ENCODE assay signal across 29 cellular contexts in the genomic region with DNA sequence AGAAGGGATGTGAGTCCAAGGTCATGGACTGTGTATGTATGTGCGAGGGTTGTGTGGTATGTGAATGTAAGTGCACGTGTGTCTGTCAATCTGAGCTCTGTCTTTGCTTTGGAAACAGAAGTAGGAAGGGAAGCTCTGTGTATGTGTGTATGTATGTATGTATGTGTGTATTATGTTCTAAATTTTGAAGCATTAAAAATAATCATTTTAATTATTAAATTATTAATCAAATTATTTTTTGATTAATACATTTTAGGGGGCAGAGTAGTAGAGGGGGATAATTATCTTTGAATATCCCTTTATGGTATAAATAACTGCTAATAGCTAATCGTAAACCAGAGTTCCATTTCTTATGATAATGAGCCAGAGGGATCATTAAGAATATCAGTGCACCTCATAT.
"Had no signal": no experiment of that assay in that cellular context is flagged by ENCODE, and none has a peak within 500 bp of the region (broad histone marks: within the 10 kb centered on the region; RNA-seq: fewer than 3 reads in every experiment).

No MANE protein-coding gene starts in this region.

- H3K9ac ChIP-seq: neural progenitor cell, parathyroid adenoma had no signal

- H3K36me3 Mint-ChIP-seq: immature natural killer cell, natural killer cell had no signal

- H3K9me3 ChIP-seq: left lung, lower lobe of right lung, neutrophil, right atrium auricular region, upper lobe of left lung, vagina had no signal

- H3K4me3 Mint-ChIP-seq: immature natural killer cell; natural killer cell; nephron progenitor cell; neural progenitor cell; stimulated activated naive CD8-positive, alpha-beta T cell treated with anti-CD3 and anti-CD28 coated beads, Interleukin-15, amount 100 ng/mL, for 72 hours had no signal

- H3K27me3 Mint-ChIP-seq: progenitor cell of endocrine pancreas; stimulated activated naive CD8-positive, alpha-beta T cell treated with anti-CD3 and anti-CD28 coated beads, Interleukin-15, amount 100 ng/mL, for 72 hours had no signal

- FAIRE-seq: islet of Langerhans, kidney had no signal

- H3K27ac Mint-ChIP-seq: immature natural killer cell; natural killer cell; neural progenitor cell; progenitor cell of endocrine pancreas; stimulated activated naive CD8-positive, alpha-beta T cell treated with anti-CD3 and anti-CD28 coated beads, Interleukin-15, amount 100 ng/mL, for 72 hours had no signal

- H3K27me3 ChIP-seq: left lung, neural progenitor cell, neutrophil, right atrium auricular region, tibial nerve, upper lobe of left lung, vagina had no signal

- H3K4me3 ChIP-seq: left lung, lower lobe of right lung, neural progenitor cell, right atrium auricular region, skin epidermis, tibial nerve, upper lobe of left lung, vagina had no signal

- H3K4me2 ChIP-seq: neural progenitor cell had no signal

- H3K36me3 ChIP-seq: left lung, lower lobe of right lung, neural progenitor cell, neutrophil, right atrium auricular region, vagina had no signal

- H2AFZ ChIP-seq: neural progenitor cell, parathyroid adenoma had no signal

- H3K27ac ChIP-seq: left lung, lower lobe of right lung, neural progenitor cell, neutrophil, right atrium auricular region, skin epidermis, tibial nerve had no signal

- ATAC-seq: left colon; left lung; lower lobe of right lung; natural killer cell; sciatic nerve; stimulated activated naive CD8-positive, alpha-beta T cell treated with anti-CD3 and anti-CD28 coated beads, Interleukin-15, amount 100 ng/mL, for 72 hours had no signal

- H3K79me2 ChIP-seq: parathyroid adenoma had no signal

- DNase-seq: hypothalamus; immature natural killer cell; kidney; left colon; left lung; lower lobe of right lung; mammary epithelial cell; mesenchymal stem cell; natural killer cell; nephron progenitor cell; occipital lobe; stimulated activated CD4-positive, alpha-beta T cell treated with anti-CD3 and anti-CD28 coated beads, Interleukin-12 subunit alpha, Interleukin-12 subunit beta, amount 100 ng/mL, for 4 hours; stimulated activated CD4-positive, alpha-beta T cell treated with anti-CD3 and anti-CD28 coated beads, Interleukin-15, amount 100 ng/mL, for 24 hours; stimulated activated CD4-positive, alpha-beta T cell treated with anti-CD3 and anti-CD28 coated beads, Interleukin-2, amount 100 ng/mL, for 24 hours; stimulated activated CD4-positive, alpha-beta T cell treated with anti-CD3 and anti-CD28 coated beads, Interleukin-4, amount 100 ng/mL, for 1 hour; stimulated activated naive CD4-positive, alpha-beta T cell treated with Interleukin-2 at 50 U/mL for 16 hours; stimulated activated naive CD8-positive, alpha-beta T cell treated with anti-CD3 and anti-CD28 coated beads, Interleukin-15, amount 100 ng/mL, for 72 hours; substantia nigra; upper lobe of left lung had no signal

- H3K9me3 Mint-ChIP-seq: neural progenitor cell had no signal
